13 cellular contexts compared by ENCODE assay signal in genomic region chr12:39905152-39905551, GRCh38.
A peak's percentile ranks its signal among the peaks of the same experiment; 100 is the strongest.
DNase-seq lines count a peak whose midpoint lies in the region; ATAC-seq and TF ChIP-seq lines count a peak whose summit lies in the region.
"Had no signal": no experiment of that assay in that cellular context is flagged by ENCODE, and none has a peak within 500 bp of the region (broad histone marks: within the 10 kb centered on the region; RNA-seq: fewer than 3 reads in every experiment).

No MANE protein-coding gene starts in this region.

- peaks cover 0 to 17% (median 13%) of the 10 kb centered on the region in 4 donors for H3K4me1 ChIP-seq in sigmoid colon

- H3K36me3 ChIP-seq in sigmoid colon, result no peaks in the 10 kb centered on the region
- H3K36me3 ChIP-seq: HAP-1, thoracic aorta had no signal

- peak overlapping the region in 3 of 4 donors; percentile 27 to 62 (median 45) for H3K27ac ChIP-seq in sigmoid colon
- H3K27ac ChIP-seq: thoracic aorta had no signal

- POLR2A ChIA-PET in MCF 10A (lab: Yijun Ruan, JAX), result no interaction called here

- H3K4me3 ChIP-seq in sigmoid colon, result no peak overlapping the region
- H3K4me3 ChIP-seq: HAP-1, thoracic aorta had no signal

- peak; percentile 84 for DNase-seq in GOT3 (lab: John Stamatoyannopoulos, UW)
- DNase-seq in MCF 10A (ENCODE audit: unreplicated experiment), result peak; percentile 1
- peak; percentile 72 for DNase-seq in left ventricle myocardium superior
- peak; percentile 88 for DNase-seq in sigmoid colon
- no peak for DNase-seq in NCI-H2029 treated with DMSO at 0.1 percent for 48 hours (lab: John Stamatoyannopoulos, UW)
- DNase-seq: stimulated activated CD4-positive, alpha-beta T cell treated with anti-CD3 and anti-CD28 coated beads, Interleukin-1b, Interleukin-23, amount 100 ng/mL, for 48 hours; T-cell had no signal

- TF ChIP-seq POLR2A in sigmoid colon (IDR thresholded peaks at IDR 0.05), result no peak

- H3K27me3 Mint-ChIP-seq in MCF 10A (ENCODE audit: insufficient read depth, unreplicated experiment), result no peaks in the 10 kb centered on the region
- H3K27me3 Mint-ChIP-seq: memory B cell, T-cell had no signal

- H3K4me3 Mint-ChIP-seq in MCF 10A (ENCODE audit: unreplicated experiment), result no peak overlapping the region
- H3K4me3 Mint-ChIP-seq: memory B cell, T-cell had no signal

- H3K9me3 Mint-ChIP-seq in MCF 10A (ENCODE audit: unreplicated experiment), result no peaks in the 10 kb centered on the region
- H3K9me3 Mint-ChIP-seq: memory B cell had no signal

- H3K27me3 ChIP-seq in sigmoid colon, result no peaks in the 10 kb centered on the region

- no peak for TF ChIP-seq EP300 in sigmoid colon (IDR thresholded peaks at IDR 0.05)

- no peak overlapping the region for H3K27ac Mint-ChIP-seq in MCF 10A (ENCODE audit: low read depth, unreplicated experiment)
- H3K27ac Mint-ChIP-seq: memory B cell, T-cell had no signal

- no peak for TF ChIP-seq CTCF in MCF 10A (IDR thresholded peaks at IDR 0.05; ENCODE audit: unreplicated experiment)
- no peak for TF ChIP-seq CTCF in sigmoid colon (IDR thresholded peaks at IDR 0.05)

- no peaks in the 10 kb centered on the region for H3K9me3 ChIP-seq in sigmoid colon
- H3K9me3 ChIP-seq: HAP-1, thoracic aorta had no signal

- 18 to 58% methylated on average over 1 of the region's 1 CpG for WGBS in sigmoid colon, 2 donors

- CTCF ChIA-PET in MCF 10A (lab: Yijun Ruan, JAX), result no interaction called here

- no TSS peak for BruUV-seq in MCF 10A (replicated peaks; lab: Mats Ljungman, UMichigan)

- intact Hi-C loops in MCF 10A (cut with micrococcal nuclease), result no loop called here
- intact Hi-C loops in left ventricle myocardium superior (cut with micrococcal nuclease), result no loop called here
- intact Hi-C loops in sigmoid colon (cut with DNase I), result no loop called here

- ATAC-seq in left ventricle myocardium superior (peak; percentile 91), HG02870 (IDR thresholded peaks at IDR 0.05; ENCODE audit: unreplicated experiment) (no peak), HG03097 (IDR thresholded peaks at IDR 0.05; ENCODE audit: low FRiP score, unreplicated experiment) (no peak), GM18498 (IDR thresholded peaks at IDR 0.05; ENCODE audit: unreplicated experiment) (no peak)
- ATAC-seq: T-cell had no signal

- H3K4me1 Mint-ChIP-seq in MCF 10A (ENCODE audit: insufficient read depth, unreplicated experiment), result no peaks in the 10 kb centered on the region
- H3K4me1 Mint-ChIP-seq: memory B cell, T-cell had no signal

- H3K36me3 Mint-ChIP-seq in MCF 10A (ENCODE audit: insufficient read depth, unreplicated experiment), result no peaks in the 10 kb centered on the region
- H3K36me3 Mint-ChIP-seq: memory B cell, T-cell had no signal
